Comparison of ENCODE assay signal across 1 cellular context in genomic region chr3:125671461-125672243, GRCh38.
TF ChIP-seq lines count a peak whose summit lies in the region.

No MANE protein-coding gene starts in this region.

TF ChIP-seq in GM23338, 12 proteins besides CTCF, POLR2A, EP300 and RAD21:
- TF ChIP-seq REST (IDR thresholded peaks at IDR 0.05; ENCODE audit: unreplicated experiment), result no peak
- no peak for TF ChIP-seq POLR2AphosphoS5 (IDR thresholded peaks at IDR 0.05; ENCODE audit: low read depth)
- no peak for TF ChIP-seq NANOG (IDR thresholded peaks at IDR 0.05; ENCODE audit: borderline replicate concordance)
- TF ChIP-seq ZNF331 (CRISPR knock-in tag; IDR thresholded peaks at IDR 0.05; ENCODE audit: low read depth), result no peak
- TF ChIP-seq EZH2phosphoT487 (IDR thresholded peaks at IDR 0.05; ENCODE audit: unreplicated experiment), result no peak
- TF ChIP-seq, protein P1, sequence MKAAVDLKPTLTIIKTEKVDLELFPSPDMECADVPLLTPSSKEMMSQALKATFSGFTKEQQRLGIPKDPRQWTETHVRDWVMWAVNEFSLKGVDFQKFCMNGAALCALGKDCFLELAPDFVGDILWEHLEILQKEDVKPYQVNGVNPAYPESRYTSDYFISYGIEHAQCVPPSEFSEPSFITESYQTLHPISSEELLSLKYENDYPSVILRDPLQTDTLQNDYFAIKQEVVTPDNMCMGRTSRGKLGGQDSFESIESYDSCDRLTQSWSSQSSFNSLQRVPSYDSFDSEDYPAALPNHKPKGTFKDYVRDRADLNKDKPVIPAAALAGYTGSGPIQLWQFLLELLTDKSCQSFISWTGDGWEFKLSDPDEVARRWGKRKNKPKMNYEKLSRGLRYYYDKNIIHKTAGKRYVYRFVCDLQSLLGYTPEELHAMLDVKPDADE (IDR thresholded peaks at IDR 0.05), result no peak
- TF ChIP-seq EZH2 (IDR thresholded peaks at IDR 0.05; ENCODE audit: low read depth, unreplicated experiment), result no peak
- no peak for TF ChIP-seq JUNB (IDR thresholded peaks at IDR 0.05; ENCODE audit: unreplicated experiment)
- TF ChIP-seq ZNF462 (CRISPR knock-in tag; IDR thresholded peaks at IDR 0.05), result no peak
- TF ChIP-seq STAT1 (IDR thresholded peaks at IDR 0.05; ENCODE audit: unreplicated experiment), result no peak
- no peak for TF ChIP-seq CREB1 (CRISPR knock-in tag; IDR thresholded peaks at IDR 0.05; ENCODE audit: low read depth)
- TF ChIP-seq ZNF114 (CRISPR knock-in tag; IDR thresholded peaks at IDR 0.05), result no peak
